In the genomic region with DNA sequence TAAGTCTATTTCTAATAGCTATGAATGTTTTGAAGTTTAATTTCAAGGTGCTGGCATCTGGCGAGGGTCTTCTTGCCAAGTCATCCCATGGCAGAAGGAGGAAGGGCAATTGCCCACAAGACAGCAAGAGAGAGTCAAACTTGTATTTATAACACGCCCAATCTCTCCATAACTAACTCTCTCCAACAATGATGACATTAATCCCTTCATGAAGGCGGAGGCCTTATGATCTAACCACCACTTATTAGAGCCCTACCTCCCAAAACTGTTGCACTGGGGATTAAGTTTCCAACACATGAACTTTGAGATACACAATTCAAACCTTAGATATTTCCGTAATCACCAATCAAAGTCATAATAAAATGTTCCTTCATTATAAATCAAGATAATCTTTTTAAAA, we compare ENCODE assay signal across 19 cellular contexts.
DNase-seq lines count a peak whose midpoint lies in the region; ATAC-seq and TF ChIP-seq lines count a peak whose summit lies in the region.
"Had no signal": no experiment of that assay in that cellular context is flagged by ENCODE, and none has a peak within 500 bp of the region (broad histone marks: within the 10 kb centered on the region; RNA-seq: fewer than 3 reads in every experiment).

No MANE protein-coding gene starts in this region.

- in situ Hi-C loops in SK-MEL-5 (cut with HindIII; ENCODE audit: low pct_unique_long_range_greater_than_20kb, low sequenced_read_pairs): no loop called here

- ATAC-seq in GM21528 (IDR thresholded peaks at IDR 0.05; ENCODE audit: low FRiP score, unreplicated experiment): no peak
- ATAC-seq in GM21786 (IDR thresholded peaks at IDR 0.05; ENCODE audit: unreplicated experiment): no peak
- ATAC-seq: CD8-positive, alpha-beta T cell had no signal

- H3K4me3 ChIP-seq in retinal pigment epithelial cell (ENCODE audit: low read length) (no peak overlapping the region), foreskin fibroblast (ENCODE audit: low read depth in 1 of 2, low read length in 2 of 2) (no peak overlapping the region)
- H3K4me3 ChIP-seq: BLaER1 treated with 17β-estradiol and CSF1 and Interleukin-3, amounts not matched to agents 10 nM and 100 nM had no signal

- DNase-seq in COLO829 (ENCODE audit: low spot score) (peak; percentile 17), SK-MEL-5 (ENCODE audit: low read depth, low spot score) (peak; percentile 38), retinal pigment epithelial cell (ENCODE audit: low read depth) (peak; percentile 68), foreskin fibroblast (no peak), NCI-H146 treated with DMSO at 0.1 percent for 48 hours (lab: John Stamatoyannopoulos, UW; ENCODE audit: unreplicated experiment) (no peak)
- DNase-seq: 8988T; AML-193; CD4-positive, alpha-beta T cell; CD8-positive, alpha-beta T cell; COR-L47; DMS 273 treated with DMSO at 0.1 percent for 48 hours; DMS153; DMS53; DMS79; DND-41; GF-D8 had no signal

- TF ChIP-seq CTCF in retinal pigment epithelial cell (conservative IDR thresholded peaks at IDR 0.05; ENCODE audit: low read depth, low read length) (no peak), foreskin fibroblast (IDR thresholded peaks at IDR 0.05; ENCODE audit: low read depth, low read length) (no peak)

Comparison
In these comparisons a context has a peak if more than half of its experiments do, and no peak if none do; other contexts are left out.
1. DNase-seq: peak in COLO829 (single experiment), SK-MEL-5 (single experiment) and retinal pigment epithelial cell (single experiment); none in foreskin fibroblast (0 of 2) and NCI-H146 treated with DMSO at 0.1 percent for 48 hours (single experiment).